Comparison of ENCODE assay signal across 11 cellular contexts in the genomic region with DNA sequence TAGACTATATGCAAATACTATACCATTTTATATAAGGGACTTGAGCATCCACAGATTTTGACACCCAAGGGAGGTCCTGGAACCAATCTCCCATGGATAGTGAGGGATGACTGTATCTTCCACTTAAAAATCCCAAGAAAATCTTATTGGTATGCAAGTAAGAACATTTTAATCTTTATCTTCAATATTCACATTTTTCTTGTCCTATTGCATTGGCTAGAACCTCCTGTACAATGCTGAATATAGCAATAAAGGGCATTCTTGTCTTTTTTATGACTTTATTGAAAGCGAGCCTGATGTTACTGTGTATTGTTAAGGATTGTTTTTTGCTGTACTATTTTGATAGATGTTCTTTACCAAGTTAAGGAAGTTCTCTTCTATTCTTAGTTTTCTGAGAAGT.
"Had no signal": no experiment of that assay in that cellular context is flagged by ENCODE, and none has a peak within 500 bp of the region (broad histone marks: within the 10 kb centered on the region; RNA-seq: fewer than 3 reads in every experiment).

No MANE protein-coding gene starts in this region.

- FAIRE-seq: H1, H54 had no signal

- H3K4me3 ChIP-seq: GM23248, GM23338, HAP-1 had no signal

- DNase-seq: GM23248, GOT3, H7, H9, HCEC 1CT, HFFc6 had no signal

- H3K9ac ChIP-seq: GM23248 had no signal

- H3K4me2 ChIP-seq: GM23338 had no signal

- H3K36me3 ChIP-seq: HAP-1 had no signal

- H2AFZ ChIP-seq: GM23248, GM23338 had no signal

- H3K27ac ChIP-seq: GM23248 had no signal

- ATAC-seq: GM23338, HCT116 had no signal
